23 cellular contexts compared by ENCODE assay signal in genomic region chr4:120218981-120219380, GRCh38.
"Had no signal": no experiment of that assay in that cellular context is flagged by ENCODE, and none has a peak within 500 bp of the region (broad histone marks: within the 10 kb centered on the region; RNA-seq: fewer than 3 reads in every experiment).

No MANE protein-coding gene starts in this region.

- H2AFZ ChIP-seq: hepatocyte had no signal

- H3K4me3 ChIP-seq: coronary artery, dorsolateral prefrontal cortex, hepatocyte, psoas muscle, right lobe of liver, spleen, thoracic aorta, transverse colon had no signal

- ATAC-seq: left colon; naive thymus-derived CD4-positive, alpha-beta T cell; psoas muscle; right lobe of liver; stimulated activated naive B cell treated with anti-CD40 and anti-IgM and Interleukin-4, amounts not matched to agents 10 μg/mL and 1 μg/mL and 100 μg/mL, for 72 hours; stimulated activated naive CD8-positive, alpha-beta T cell treated with anti-CD3 and anti-CD28 coated beads, Interleukin-15, amount 100 ng/mL, for 72 hours had no signal

- H3K27me3 ChIP-seq: dorsolateral prefrontal cortex, hepatocyte, neutrophil, right lobe of liver, spleen, transverse colon had no signal

- H3K27ac Mint-ChIP-seq: naive thymus-derived CD4-positive, alpha-beta T cell; stimulated activated naive B cell treated with anti-CD40 and anti-IgM and Interleukin-4, amounts not matched to agents 10 μg/mL and 1 μg/mL and 100 μg/mL, for 72 hours; stimulated activated naive CD8-positive, alpha-beta T cell treated with anti-CD3 and anti-CD28 coated beads, Interleukin-15, amount 100 ng/mL, for 72 hours had no signal

- H3K27me3 Mint-ChIP-seq: stimulated activated naive B cell treated with anti-CD40 and anti-IgM and Interleukin-4, amounts not matched to agents 10 μg/mL and 1 μg/mL and 100 μg/mL, for 72 hours had no signal

- H3K9me3 ChIP-seq: neutrophil, psoas muscle, right lobe of liver, thoracic aorta, transverse colon had no signal

- H3K4me1 Mint-ChIP-seq: naive thymus-derived CD4-positive, alpha-beta T cell; stimulated activated naive B cell treated with anti-CD40 and anti-IgM and Interleukin-4, amounts not matched to agents 10 μg/mL and 1 μg/mL and 100 μg/mL, for 72 hours; stimulated activated naive CD8-positive, alpha-beta T cell treated with anti-CD3 and anti-CD28 coated beads, Interleukin-15, amount 100 ng/mL, for 72 hours had no signal

- H3K27ac ChIP-seq: coronary artery, dorsolateral prefrontal cortex, hepatocyte, neutrophil, psoas muscle, right lobe of liver, spleen, thoracic aorta, transverse colon had no signal

- H3K36me3 ChIP-seq: neutrophil, right lobe of liver, spleen, thoracic aorta, transverse colon had no signal

- DNase-seq: dorsolateral prefrontal cortex; effector CD8-positive, alpha-beta T cell; foreskin fibroblast; head of caudate nucleus; left colon; mammary epithelial cell; naive thymus-derived CD4-positive, alpha-beta T cell; nephron progenitor cell; psoas muscle; retina; right lobe of liver; spleen; stimulated activated CD4-positive, alpha-beta T cell treated with anti-CD3 and anti-CD28 coated beads, Interleukin-15, amount 100 ng/mL, for 24 hours; stimulated activated CD4-positive, alpha-beta T cell treated with anti-CD3 and anti-CD28 coated beads, Interleukin-1b, Interleukin-23, amount 100 ng/mL, for 48 hours; stimulated activated CD4-positive, alpha-beta T cell treated with anti-CD3 and anti-CD28 coated beads, Interleukin-4, amount 100 ng/mL, for 24 hours; stimulated activated naive B cell treated with anti-CD40 and anti-IgM and Interleukin-4, amounts not matched to agents 10 μg/mL and 1 μg/mL and 100 μg/mL, for 72 hours; stimulated activated naive CD8-positive, alpha-beta T cell treated with anti-CD3 and anti-CD28 coated beads, Interleukin-15, amount 100 ng/mL, for 72 hours; substantia nigra; transverse colon had no signal

- H3K4me1 ChIP-seq: psoas muscle, right lobe of liver, spleen, transverse colon had no signal

- H3K4me3 Mint-ChIP-seq: naive thymus-derived CD4-positive, alpha-beta T cell; nephron progenitor cell; stimulated activated naive B cell treated with anti-CD40 and anti-IgM and Interleukin-4, amounts not matched to agents 10 μg/mL and 1 μg/mL and 100 μg/mL, for 72 hours; stimulated activated naive CD8-positive, alpha-beta T cell treated with anti-CD3 and anti-CD28 coated beads, Interleukin-15, amount 100 ng/mL, for 72 hours had no signal

- H3K79me2 ChIP-seq: hepatocyte had no signal

- H3K4me2 ChIP-seq: hepatocyte had no signal

- H3K36me3 Mint-ChIP-seq: stimulated activated naive B cell treated with anti-CD40 and anti-IgM and Interleukin-4, amounts not matched to agents 10 μg/mL and 1 μg/mL and 100 μg/mL, for 72 hours had no signal
